9 cellular contexts compared by ENCODE assay signal in the genomic region with DNA sequence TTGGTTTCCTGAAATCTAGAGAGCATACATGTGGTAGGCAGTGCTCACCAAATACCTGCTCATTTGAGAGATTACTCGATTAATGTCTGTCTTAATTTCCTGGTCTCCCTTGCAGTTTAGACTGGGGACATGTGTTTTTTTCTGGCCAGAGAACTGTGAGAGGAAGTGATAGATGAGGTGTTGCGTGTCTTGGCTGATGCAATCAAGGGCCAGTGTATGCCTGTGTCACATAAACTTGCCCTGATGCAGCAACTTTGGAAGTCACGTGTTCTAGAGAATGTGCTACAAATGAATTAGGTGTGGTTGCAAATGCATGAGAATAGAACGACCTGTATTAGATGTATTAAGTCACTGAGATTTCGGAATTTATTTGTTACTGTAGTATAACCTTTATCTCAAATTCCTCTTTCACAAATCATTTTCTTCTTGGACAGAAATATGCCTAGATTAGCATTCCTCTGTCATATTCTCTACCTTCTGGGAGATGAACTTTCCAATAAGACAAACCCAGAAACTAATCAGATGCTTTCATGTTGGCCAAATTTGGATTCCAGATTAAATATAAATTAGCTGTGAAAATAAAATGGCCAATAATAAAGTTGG. TPM values are rescaled to one million over a fixed set of nuclear protein-coding genes. Genes with fewer than 3 reads are reported as not detected.
DNase-seq lines count a peak whose midpoint lies in the region; ATAC-seq, FAIRE-seq and TF ChIP-seq lines count a peak whose summit lies in the region.
"Had no signal": no experiment of that assay in that cellular context is flagged by ENCODE, and none has a peak within 500 bp of the region (broad histone marks: within the 10 kb centered on the region; RNA-seq: fewer than 3 reads in every experiment).

No MANE protein-coding gene starts in this region.

- no peak overlapping the region for H2AFZ ChIP-seq in astrocyte (ENCODE audit: low read depth, low read length)

- no peak for FAIRE-seq in astrocyte (lab: Jason Lieb, UNC)

- H3K36me3 Mint-ChIP-seq in astrocyte (ENCODE audit: low read depth, unreplicated experiment) (no peaks in the 10 kb centered on the region), memory B cell (no peaks in the 10 kb centered on the region)

- no peaks in the 10 kb centered on the region for H3K36me3 ChIP-seq in astrocyte (ENCODE audit: insufficient read depth, low read length)
- H3K36me3 ChIP-seq: cardiac muscle cell had no signal

- H3K79me2 ChIP-seq in astrocyte (ENCODE audit: insufficient read depth, low read length): no peaks in the 10 kb centered on the region

- H3K27me3 Mint-ChIP-seq in astrocyte (ENCODE audit: low read depth, unreplicated experiment): peaks cover 3% of the 10 kb centered on the region
- H3K27me3 Mint-ChIP-seq in memory B cell: no peaks in the 10 kb centered on the region

- H3K4me3 Mint-ChIP-seq in astrocyte (ENCODE audit: unreplicated experiment) (no peak overlapping the region), memory B cell (no peak overlapping the region)

- no peak overlapping the region for H3K9ac ChIP-seq in astrocyte (ENCODE audit: low read length)

- ATAC-seq in GM19397 (IDR thresholded peaks at IDR 0.05; ENCODE audit: unreplicated experiment) (peak; percentile 65), memory B cell (ENCODE audit: low read depth) (peak; percentile 90), GM19324 (IDR thresholded peaks at IDR 0.05; ENCODE audit: low FRiP score, unreplicated experiment) (no peak)

- H4K20me1 ChIP-seq in astrocyte (ENCODE audit: insufficient read depth, low read length): no peaks in the 10 kb centered on the region

- H3K9me3 Mint-ChIP-seq in astrocyte (ENCODE audit: unreplicated experiment) (peaks cover 20% of the 10 kb centered on the region), memory B cell (no peaks in the 10 kb centered on the region)

- TF ChIP-seq CTCF in astrocyte (IDR thresholded peaks at IDR 0.05; ENCODE audit: insufficient read depth, low read depth, low read length): no peak

- DNase-seq in AG20443 (ENCODE audit: low spot score) (peak; percentile 78), LoVo (ENCODE audit: low spot score) (peak; percentile 34), astrocyte (ENCODE audit: low read depth) (peak; percentile 82), memory B cell (ENCODE audit: low spot score in 2 of 2) (no peak), D341Med (ENCODE audit: low spot score) (no peak)
- no peak for DNase-seq in activated CD8-positive, alpha-beta memory T cell treated with anti-CD3 and anti-CD28 coated beads, Interleukin-2, amount 50 U/mL, for 48 hours

- no peaks in the 10 kb centered on the region for H3K9me3 ChIP-seq in astrocyte (ENCODE audit: insufficient read depth, low read depth, low read length)

- H3K4me2 ChIP-seq in astrocyte (ENCODE audit: low read length): no peak overlapping the region

- no peak overlapping the region for H3K27ac ChIP-seq in astrocyte (ENCODE audit: low read depth, low read length)
- H3K27ac ChIP-seq: cardiac muscle cell had no signal

- H3K4me1 Mint-ChIP-seq in astrocyte (ENCODE audit: low read depth, unreplicated experiment): peaks cover 8% of the 10 kb centered on the region
- H3K4me1 Mint-ChIP-seq in memory B cell: peaks cover 15% of the 10 kb centered on the region

- H3K4me1 ChIP-seq in astrocyte (ENCODE audit: insufficient read depth, low read length): peaks cover 3% of the 10 kb centered on the region

- no peaks in the 10 kb centered on the region for H3K27me3 ChIP-seq in astrocyte (ENCODE audit: insufficient read depth, low read length)
- H3K27me3 ChIP-seq: cardiac muscle cell had no signal

- H3K27ac Mint-ChIP-seq in astrocyte (ENCODE audit: unreplicated experiment) (peak overlapping the region; percentile 4), memory B cell (no peak overlapping the region)

- H3K4me3 ChIP-seq in astrocyte (ENCODE audit: insufficient read depth, low read depth, low read length): no peak overlapping the region
- H3K4me3 ChIP-seq: cardiac muscle cell had no signal

RNA-seq across cellular contexts. Expression of gene IL1A, which starts 9.9 kb away (rescaled TPM):
- 0.31 and 0.43 TPM in 2 replicates for total RNA-seq in astrocyte
- total RNA-seq: cardiac muscle cell had no signal

RNA-seq across cellular contexts. Expression of gene CKAP2L, which starts 29.8 kb away (rescaled TPM):
- total RNA-seq in astrocyte: 0.96 and 2.1 TPM in 2 replicates

RNA-seq across cellular contexts. Expression of gene IL1B, which starts 42.3 kb away (rescaled TPM):
- not detected in 2 replicates for total RNA-seq in astrocyte
- total RNA-seq: cardiac muscle cell had no signal

Comparison
In these comparisons a context has a peak if more than half of its experiments do, and no peak if none do; other contexts are left out.
1. DNase-seq: peak in AG20443 (single experiment), LoVo (single experiment) and astrocyte (single experiment); none in memory B cell (0 of 2), D341Med (single experiment) and activated CD8-positive, alpha-beta memory T cell treated with anti-CD3 and anti-CD28 coated beads, Interleukin-2, amount 50 U/mL, for 48 hours (single experiment).